14 cellular contexts compared by ENCODE assay signal in the genomic region with DNA sequence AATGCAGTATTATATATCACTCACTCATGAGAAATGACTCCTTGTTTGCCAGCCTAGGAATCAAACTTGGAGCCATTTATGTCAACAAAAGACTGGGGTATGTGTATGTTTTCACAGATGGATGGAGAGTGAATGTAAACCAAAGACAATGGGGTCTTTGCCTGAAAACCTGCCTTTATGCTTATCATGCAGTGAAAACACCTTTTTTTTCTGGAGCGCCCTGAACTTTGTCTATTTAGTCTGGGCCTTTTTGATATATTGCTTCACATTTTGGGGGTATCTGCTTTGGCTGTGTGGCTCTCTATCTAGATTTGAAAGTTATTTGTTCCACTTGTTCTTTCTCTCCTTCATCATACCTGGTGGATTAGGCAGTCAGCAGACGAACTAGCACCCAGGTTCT.
A peak's percentile ranks its signal among the peaks of the same experiment; 100 is the strongest.
DNase-seq lines count a peak whose midpoint lies in the region; ATAC-seq, FAIRE-seq and TF ChIP-seq lines count a peak whose summit lies in the region.
"Had no signal": no experiment of that assay in that cellular context is flagged by ENCODE, and none has a peak within 500 bp of the region (broad histone marks: within the 10 kb centered on the region; RNA-seq: fewer than 3 reads in every experiment).

No MANE protein-coding gene starts in this region.

- TF ChIP-seq POLR2A in HepG2 (IDR thresholded peaks at IDR 0.05; ENCODE audit: insufficient read depth in 1 of 2, low read depth in 2 of 2, low read length in 2 of 2), result no peak
- no peak for TF ChIP-seq POLR2A in right lobe of liver (IDR thresholded peaks at IDR 0.05)

- no peaks in the 10 kb centered on the region for H3K79me2 ChIP-seq in HepG2 (ENCODE audit: insufficient read depth, low read length)

- no TSS peak for BruUV-seq in HepG2 (replicated peaks; lab: Mats Ljungman, UMichigan)

- H3K36me3 ChIP-seq in HepG2 (replicated peaks in 1 of 2; ENCODE audit: control insufficient read depth in 1 of 2, insufficient read depth in 2 of 2, low read length in 2 of 2) (no peaks in the 10 kb centered on the region), right lobe of liver (no peaks in the 10 kb centered on the region)
- H3K36me3 ChIP-seq: BE2C had no signal

- peak; percentile 68 for DNase-seq in HepG2 (ENCODE audit: low spot score)
- DNase-seq in right lobe of liver, result no peak
- peak; percentile 27 for DNase-seq in NCI-H69 (lab: John Stamatoyannopoulos, UW)
- DNase-seq in nephron progenitor cell, result no peak
- DNase-seq: BE2C; CD4-positive, alpha-beta memory T cell; DMS153; DMS79; GF-D8; H9 had no signal

- peaks cover 16% of the 10 kb centered on the region for H3K4me1 ChIP-seq in HepG2 (ENCODE audit: insufficient read depth, low read length)
- no peaks in the 10 kb centered on the region for H3K4me1 ChIP-seq in right lobe of liver

- in situ Hi-C loops in HepG2 (cut with HindIII; ENCODE audit: extremely low pct_ligation_motif_present, low pct_unique_long_range_greater_than_20kb), result no loop called here

- H3K4me2 ChIP-seq in HepG2 (ENCODE audit: low read depth, low read length), result peak overlapping the region; percentile 10; the same call in 1 of the 2 replicates

- POLR2A ChIA-PET in HepG2 (lab: Yijun Ruan, JAX), result no interaction called here

- H3K4me3 Mint-ChIP-seq in nephron progenitor cell, result no peak overlapping the region
- H3K4me3 Mint-ChIP-seq: CD14-positive monocyte; CD4-positive, alpha-beta memory T cell; H9 had no signal

- FAIRE-seq in HepG2 (lab: Jason Lieb, UNC), result no peak
- FAIRE-seq: H1 had no signal

- CTCF ChIA-PET in HepG2 (lab: Yijun Ruan, JAX; ENCODE audit: low intra/inter-chr PET ratio, low total read pairs), result no interaction called here

- H3K9me3 Mint-ChIP-seq in nephron progenitor cell, result no peaks in the 10 kb centered on the region
- H3K9me3 Mint-ChIP-seq: H9 had no signal

- H3K27me3 Mint-ChIP-seq in nephron progenitor cell (ENCODE audit: low read depth, poor library complexity), result peaks cover 6% of the 10 kb centered on the region
- H3K27me3 Mint-ChIP-seq: CD4-positive, alpha-beta memory T cell had no signal

- 3% methylated on average over 2 of the region's 2 CpGs for WGBS in HepG2 (ENCODE audit: low lambda C conversion rate)
- 87% methylated on average over 2 of the region's 2 CpGs for WGBS in right lobe of liver (ENCODE audit: insufficient coverage, low coverage, low lambda C conversion rate, missing lambda C conversion rate)

- H3K27me3 ChIP-seq in HepG2 (ENCODE audit: control insufficient read depth in 1 of 2, insufficient read depth in 2 of 2, low read length in 2 of 2), result no peaks in the 10 kb centered on the region
- H3K27me3 ChIP-seq in right lobe of liver, result no peaks in the 10 kb centered on the region
- H3K27me3 ChIP-seq: BE2C had no signal

- intact Hi-C loops in HepG2 (cut with micrococcal nuclease; ENCODE audit: unreplicated experiment), result no loop called here
- intact Hi-C loops in right lobe of liver (cut with DNase I), result no loop called here

- no peak overlapping the region for H3K4me3 ChIP-seq in HepG2 (replicated peaks in 1 of 3; ENCODE audit: insufficient read depth in 1 of 3, low read depth in 2 of 3, low read length in 3 of 3)
- no peak overlapping the region for H3K4me3 ChIP-seq in right lobe of liver

- no peak overlapping the region for H3K27ac ChIP-seq in HepG2 (ENCODE audit: extremely low read length, insufficient read depth, low read length)
- H3K27ac ChIP-seq in right lobe of liver, result no peak overlapping the region

- no peaks in the 10 kb centered on the region for H3K9me3 ChIP-seq in HepG2 (ENCODE audit: low read length)
- no peaks in the 10 kb centered on the region for H3K9me3 ChIP-seq in right lobe of liver
- H3K9me3 ChIP-seq: BE2C had no signal

- peaks cover 13% of the 10 kb centered on the region for H3K4me1 Mint-ChIP-seq in nephron progenitor cell
- H3K4me1 Mint-ChIP-seq: CD14-positive monocyte; CD4-positive, alpha-beta memory T cell had no signal

- ATAC-seq in HepG2 (peak; percentile 40; the same call in 1 of the 3 replicates), right lobe of liver (no peak), GM21723 (IDR thresholded peaks at IDR 0.05; ENCODE audit: unreplicated experiment) (no peak), GM19023 (IDR thresholded peaks at IDR 0.05; ENCODE audit: unreplicated experiment) (no peak)

- TF ChIP-seq CTCF in HepG2 (CRISPR knock-in tag; IDR thresholded peaks at IDR 0.05) (no peak), right lobe of liver (IDR thresholded peaks at IDR 0.05) (no peak), nephron progenitor cell (IDR thresholded peaks at IDR 0.05) (no peak)

- H4K20me1 ChIP-seq in HepG2 (ENCODE audit: insufficient read depth, low read length), result no peaks in the 10 kb centered on the region

- no peak overlapping the region for H2AFZ ChIP-seq in HepG2 (ENCODE audit: low read length)

- H3K36me3 Mint-ChIP-seq in nephron progenitor cell (ENCODE audit: low read depth), result no peaks in the 10 kb centered on the region
- H3K36me3 Mint-ChIP-seq: CD14-positive monocyte; CD4-positive, alpha-beta memory T cell had no signal

- H3K27ac Mint-ChIP-seq in nephron progenitor cell, result peak overlapping the region; percentile 48
- H3K27ac Mint-ChIP-seq: CD14-positive monocyte; CD4-positive, alpha-beta memory T cell; H9 had no signal

- no peak for TF ChIP-seq RAD21 in HepG2 (CRISPR knock-in tag; IDR thresholded peaks at IDR 0.05)

- TF ChIP-seq EP300 in HepG2 (IDR thresholded peaks at IDR 0.05; ENCODE audit: low read depth in 2 of 2, low read length in 2 of 2), result peak in 1 of 2 experiments; percentile 56; a peak in 2 of 4 replicates
- TF ChIP-seq EP300 in HepG2 (CRISPR knock-in tag; IDR thresholded peaks at IDR 0.05; ENCODE audit: borderline replicate concordance), result no peak

- H3K9ac ChIP-seq in HepG2 (ENCODE audit: insufficient read depth, low read depth, low read length), result no peak overlapping the region

TF ChIP-seq in HepG2, 621 proteins besides CTCF, POLR2A, EP300 and RAD21 (continues in another document):
- TF ChIP-seq MYC (CRISPR knock-in tag; IDR thresholded peaks at IDR 0.05; ENCODE audit: borderline replicate concordance) (no peak), JARID2 (CRISPR knock-in tag; IDR thresholded peaks at IDR 0.05; ENCODE audit: insufficient replicate concordance) (no peak), ZNF124 (CRISPR knock-in tag; IDR thresholded peaks at IDR 0.05) (no peak)
- TF ChIP-seq, protein P1, sequence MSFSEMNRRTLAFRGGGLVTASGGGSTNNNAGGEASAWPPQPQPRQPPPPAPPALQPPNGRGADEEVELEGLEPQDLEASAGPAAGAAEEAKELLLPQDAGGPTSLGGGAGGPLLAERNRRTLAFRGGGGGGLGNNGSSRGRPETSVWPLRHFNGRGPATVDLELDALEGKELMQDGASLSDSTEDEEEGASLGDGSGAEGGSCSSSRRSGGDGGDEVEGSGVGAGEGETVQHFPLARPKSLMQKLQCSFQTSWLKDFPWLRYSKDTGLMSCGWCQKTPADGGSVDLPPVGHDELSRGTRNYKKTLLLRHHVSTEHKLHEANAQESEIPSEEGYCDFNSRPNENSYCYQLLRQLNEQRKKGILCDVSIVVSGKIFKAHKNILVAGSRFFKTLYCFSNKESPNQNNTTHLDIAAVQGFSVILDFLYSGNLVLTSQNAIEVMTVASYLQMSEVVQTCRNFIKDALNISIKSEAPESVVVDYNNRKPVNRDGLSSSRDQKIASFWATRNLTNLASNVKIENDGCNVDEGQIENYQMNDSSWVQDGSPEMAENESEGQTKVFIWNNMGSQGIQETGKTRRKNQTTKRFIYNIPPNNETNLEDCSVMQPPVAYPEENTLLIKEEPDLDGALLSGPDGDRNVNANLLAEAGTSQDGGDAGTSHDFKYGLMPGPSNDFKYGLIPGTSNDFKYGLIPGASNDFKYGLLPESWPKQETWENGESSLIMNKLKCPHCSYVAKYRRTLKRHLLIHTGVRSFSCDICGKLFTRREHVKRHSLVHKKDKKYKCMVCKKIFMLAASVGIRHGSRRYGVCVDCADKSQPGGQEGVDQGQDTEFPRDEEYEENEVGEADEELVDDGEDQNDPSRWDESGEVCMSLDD (CRISPR knock-in tag; IDR thresholded peaks at IDR 0.05; ENCODE audit: borderline replicate concordance), result peak; percentile 53; the same call in 1 of the 2 replicates
- TF ChIP-seq, protein P2, sequence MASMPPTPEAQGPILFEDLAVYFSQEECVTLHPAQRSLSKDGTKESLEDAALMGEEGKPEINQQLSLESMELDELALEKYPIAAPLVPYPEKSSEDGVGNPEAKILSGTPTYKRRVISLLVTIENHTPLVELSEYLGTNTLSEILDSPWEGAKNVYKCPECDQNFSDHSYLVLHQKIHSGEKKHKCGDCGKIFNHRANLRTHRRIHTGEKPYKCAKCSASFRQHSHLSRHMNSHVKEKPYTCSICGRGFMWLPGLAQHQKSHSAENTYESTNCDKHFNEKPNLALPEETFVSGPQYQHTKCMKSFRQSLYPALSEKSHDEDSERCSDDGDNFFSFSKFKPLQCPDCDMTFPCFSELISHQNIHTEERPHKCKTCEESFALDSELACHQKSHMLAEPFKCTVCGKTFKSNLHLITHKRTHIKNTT (CRISPR knock-in tag; IDR thresholded peaks at IDR 0.05), result no peak
- TF ChIP-seq, protein P3, sequence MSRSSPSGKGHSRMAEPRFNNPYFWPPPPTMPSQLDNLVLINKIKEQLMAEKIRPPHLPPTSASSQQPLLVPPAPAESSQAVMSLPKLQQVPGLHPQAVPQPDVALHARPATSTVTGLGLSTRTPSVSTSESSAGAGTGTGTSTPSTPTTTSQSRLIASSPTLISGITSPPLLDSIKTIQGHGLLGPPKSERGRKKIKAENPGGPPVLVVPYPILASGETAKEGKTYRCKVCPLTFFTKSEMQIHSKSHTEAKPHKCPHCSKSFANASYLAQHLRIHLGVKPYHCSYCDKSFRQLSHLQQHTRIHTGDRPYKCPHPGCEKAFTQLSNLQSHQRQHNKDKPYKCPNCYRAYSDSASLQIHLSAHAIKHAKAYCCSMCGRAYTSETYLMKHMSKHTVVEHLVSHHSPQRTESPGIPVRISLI (CRISPR knock-in tag; IDR thresholded peaks at IDR 0.05; ENCODE audit: borderline replicate concordance), result peak; percentile 79; the same call in 1 of the 2 replicates
- TF ChIP-seq, protein P4, sequence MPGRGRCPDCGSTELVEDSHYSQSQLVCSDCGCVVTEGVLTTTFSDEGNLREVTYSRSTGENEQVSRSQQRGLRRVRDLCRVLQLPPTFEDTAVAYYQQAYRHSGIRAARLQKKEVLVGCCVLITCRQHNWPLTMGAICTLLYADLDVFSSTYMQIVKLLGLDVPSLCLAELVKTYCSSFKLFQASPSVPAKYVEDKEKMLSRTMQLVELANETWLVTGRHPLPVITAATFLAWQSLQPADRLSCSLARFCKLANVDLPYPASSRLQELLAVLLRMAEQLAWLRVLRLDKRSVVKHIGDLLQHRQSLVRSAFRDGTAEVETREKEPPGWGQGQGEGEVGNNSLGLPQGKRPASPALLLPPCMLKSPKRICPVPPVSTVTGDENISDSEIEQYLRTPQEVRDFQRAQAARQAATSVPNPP (CRISPR knock-in tag; IDR thresholded peaks at IDR 0.05), result no peak

Comparison
In these comparisons a context has a peak if more than half of its experiments do, and no peak if none do; other contexts are left out.
1. DNase-seq: peak in HepG2 (single experiment) and NCI-H69 (single experiment); none in right lobe of liver (0 of 3) and nephron progenitor cell (single experiment).